21 cellular contexts compared by ENCODE assay signal in the genomic region with DNA sequence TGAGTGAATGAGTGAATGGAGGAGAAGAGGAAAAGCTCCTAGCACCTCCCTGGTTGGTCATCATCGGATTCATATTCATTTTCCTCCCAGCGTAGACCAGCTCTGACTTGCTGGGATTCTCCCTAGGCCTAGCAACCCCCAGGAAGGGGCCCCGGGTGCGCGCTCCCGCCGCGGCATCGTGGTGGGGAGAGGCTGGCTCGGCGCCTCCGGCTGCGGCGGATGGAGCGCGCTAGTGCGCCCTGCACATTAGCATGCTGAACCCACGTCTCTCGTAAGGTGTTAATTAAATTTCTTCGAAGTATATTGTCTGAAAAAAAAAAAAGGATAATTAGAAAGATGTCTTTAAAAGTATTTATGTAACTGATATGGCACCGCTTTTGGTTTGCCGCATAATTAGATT. TPM values are rescaled to one million over a fixed set of nuclear protein-coding genes. Genes with fewer than 3 reads are reported as not detected.
DNase-seq lines count a peak whose midpoint lies in the region; ATAC-seq and TF ChIP-seq lines count a peak whose summit lies in the region.
"Had no signal": no experiment of that assay in that cellular context is flagged by ENCODE, and none has a peak within 500 bp of the region (broad histone marks: within the 10 kb centered on the region; RNA-seq: fewer than 3 reads in every experiment).

No MANE protein-coding gene starts in this region.

- H3K27me3 ChIP-seq in dorsolateral prefrontal cortex (peaks cover 0 to 28% (median 0%) of the 10 kb centered on the region in 45 donors), spleen (replicated peaks in 1 of 7) (peaks cover 0 to 92% (median 14%) of the 10 kb centered on the region in 7 donors)

- H3K4me3 Mint-ChIP-seq in activated T-helper 1 cell treated with anti-CD3 and anti-CD28 coated beads, Interleukin-12 subunit alpha, Interleukin-12 subunit beta, Interleukin-2, Interleukin-4 antibody, amounts not matched to agents 30 ng/mL and 10 ng/mL and 1 ng/mL, durations not matched to agents 14 hours and 24 hours and 36 hours, result no peak overlapping the region
- H3K4me3 Mint-ChIP-seq in T-helper 2 cell treated with Interferon-gamma antibody and Interleukin-4, amounts not matched to agents 5 μg/mL and 100 μg/mL, for 36 hours, result no peak overlapping the region
- H3K4me3 Mint-ChIP-seq: B cell; CD4-positive, CD25-positive, alpha-beta regulatory T cell; CD8-positive, alpha-beta T cell; H9 had no signal

- 86 to 90% (median 89%) methylated on average over 22 of the region's 22 CpGs for WGBS in spleen, 5 donors

- no peak overlapping the region for H3K27ac Mint-ChIP-seq in activated T-helper 1 cell treated with anti-CD3 and anti-CD28 coated beads, Interleukin-12 subunit alpha, Interleukin-12 subunit beta, Interleukin-2, Interleukin-4 antibody, amounts not matched to agents 30 ng/mL and 10 ng/mL and 1 ng/mL, durations not matched to agents 14 hours and 24 hours and 36 hours
- H3K27ac Mint-ChIP-seq in T-helper 2 cell treated with Interferon-gamma antibody and Interleukin-4, amounts not matched to agents 5 μg/mL and 100 μg/mL, for 36 hours, result no peak overlapping the region
- H3K27ac Mint-ChIP-seq: B cell; CD8-positive, alpha-beta T cell; H9 had no signal

- H3K4me1 ChIP-seq in spleen, result no peaks in the 10 kb centered on the region
- H3K4me1 ChIP-seq: Caco-2 had no signal

- H3K4me3 ChIP-seq in dorsolateral prefrontal cortex (peak overlapping the region in 2 of 59 donors; percentile 3 to 15), spleen (no peak overlapping the region)
- H3K4me3 ChIP-seq: BLaER1, GM23248 had no signal

- peaks cover 8% of the 10 kb centered on the region for H3K27me3 Mint-ChIP-seq in activated T-helper 1 cell treated with anti-CD3 and anti-CD28 coated beads, Interleukin-12 subunit alpha, Interleukin-12 subunit beta, Interleukin-2, Interleukin-4 antibody, amounts not matched to agents 30 ng/mL and 10 ng/mL and 1 ng/mL, durations not matched to agents 14 hours and 24 hours and 36 hours (ENCODE audit: insufficient read depth)
- H3K27me3 Mint-ChIP-seq in T-helper 2 cell treated with Interferon-gamma antibody and Interleukin-4, amounts not matched to agents 5 μg/mL and 100 μg/mL, for 36 hours (ENCODE audit: low read depth), result peaks cover 8% of the 10 kb centered on the region

- intact Hi-C loops in dorsolateral prefrontal cortex (cut with DNase I), result no loop called here
- intact Hi-C loops in posterior vena cava (cut with DNase I), result no loop called here
- intact Hi-C loops in spleen (cut with DNase I; ENCODE audit: low total_unique reads), result no loop called here
- intact Hi-C loops in activated T-helper 1 cell treated with anti-CD3 and anti-CD28 coated beads, Interleukin-12 subunit alpha, Interleukin-12 subunit beta, Interleukin-2, Interleukin-4 antibody, amounts not matched to agents 30 ng/mL and 10 ng/mL and 1 ng/mL, durations not matched to agents 14 hours and 24 hours and 36 hours (cut with micrococcal nuclease), result no loop called here

- no peaks in the 10 kb centered on the region for H3K9me3 Mint-ChIP-seq in activated T-helper 1 cell treated with anti-CD3 and anti-CD28 coated beads, Interleukin-12 subunit alpha, Interleukin-12 subunit beta, Interleukin-2, Interleukin-4 antibody, amounts not matched to agents 30 ng/mL and 10 ng/mL and 1 ng/mL, durations not matched to agents 14 hours and 24 hours and 36 hours
- no peaks in the 10 kb centered on the region for H3K9me3 Mint-ChIP-seq in T-helper 2 cell treated with Interferon-gamma antibody and Interleukin-4, amounts not matched to agents 5 μg/mL and 100 μg/mL, for 36 hours
- H3K9me3 Mint-ChIP-seq: CD8-positive, alpha-beta T cell; H9 had no signal

- H3K9me3 ChIP-seq in spleen, result no peaks in the 10 kb centered on the region
- H3K9me3 ChIP-seq: BLaER1, Caco-2 had no signal

- ATAC-seq in GM19455 (IDR thresholded peaks at IDR 0.05; ENCODE audit: unreplicated experiment), result no peak
- ATAC-seq in HG03039 (IDR thresholded peaks at IDR 0.05; ENCODE audit: unreplicated experiment), result no peak
- ATAC-seq: CD8-positive, alpha-beta T cell; HCT116 had no signal

- H3K36me3 ChIP-seq in spleen, result no peaks in the 10 kb centered on the region
- H3K36me3 ChIP-seq: BLaER1 had no signal

- peak in 4 of 10 donors; percentile 17 to 43 (median 34) for DNase-seq in dorsolateral prefrontal cortex
- peak; percentile 36 for DNase-seq in posterior vena cava (ENCODE audit: low spot score)
- peak; percentile 24 for DNase-seq in spleen
- DNase-seq in activated T-helper 1 cell treated with anti-CD3 and anti-CD28 coated beads, Interleukin-12 subunit alpha, Interleukin-12 subunit beta, Interleukin-2, Interleukin-4 antibody, amounts not matched to agents 30 ng/mL and 10 ng/mL and 1 ng/mL, durations not matched to agents 14 hours and 24 hours and 36 hours (ENCODE audit: low spot score), result no peak
- DNase-seq in T-helper 2 cell treated with Interferon-gamma antibody and Interleukin-4, amounts not matched to agents 5 μg/mL and 100 μg/mL, for 36 hours (ENCODE audit: low spot score), result no peak
- DNase-seq: Caco-2; CD4-positive, CD25-positive, alpha-beta regulatory T cell; CD8-positive, alpha-beta T cell; DMS153; DND-41; GM23248 had no signal

- no peaks in the 10 kb centered on the region for H3K36me3 Mint-ChIP-seq in activated T-helper 1 cell treated with anti-CD3 and anti-CD28 coated beads, Interleukin-12 subunit alpha, Interleukin-12 subunit beta, Interleukin-2, Interleukin-4 antibody, amounts not matched to agents 30 ng/mL and 10 ng/mL and 1 ng/mL, durations not matched to agents 14 hours and 24 hours and 36 hours (ENCODE audit: low read depth)
- no peaks in the 10 kb centered on the region for H3K36me3 Mint-ChIP-seq in T-helper 2 cell treated with Interferon-gamma antibody and Interleukin-4, amounts not matched to agents 5 μg/mL and 100 μg/mL, for 36 hours (ENCODE audit: low read depth)
- H3K36me3 Mint-ChIP-seq: CD4-positive, CD25-positive, alpha-beta regulatory T cell; CD8-positive, alpha-beta T cell had no signal

- H3K4me1 Mint-ChIP-seq in activated T-helper 1 cell treated with anti-CD3 and anti-CD28 coated beads, Interleukin-12 subunit alpha, Interleukin-12 subunit beta, Interleukin-2, Interleukin-4 antibody, amounts not matched to agents 30 ng/mL and 10 ng/mL and 1 ng/mL, durations not matched to agents 14 hours and 24 hours and 36 hours (ENCODE audit: low read depth), result no peaks in the 10 kb centered on the region
- H3K4me1 Mint-ChIP-seq in T-helper 2 cell treated with Interferon-gamma antibody and Interleukin-4, amounts not matched to agents 5 μg/mL and 100 μg/mL, for 36 hours (ENCODE audit: low read depth), result no peaks in the 10 kb centered on the region
- H3K4me1 Mint-ChIP-seq: B cell; CD4-positive, CD25-positive, alpha-beta regulatory T cell had no signal

- H3K27ac ChIP-seq in angular gyrus (ENCODE audit: low read depth, low read length) (peak overlapping the region; percentile 20), dorsolateral prefrontal cortex (peak overlapping the region in 41 of 59 donors; percentile 6 to 87 (median 54)), spleen (no peak overlapping the region)
- H3K27ac ChIP-seq: 22Rv1, BLaER1, C4-2B, GM23248 had no signal

- TF ChIP-seq CTCF in dorsolateral prefrontal cortex (IDR thresholded peaks at IDR 0.05 in 54 of 56, conservative IDR thresholded peaks at IDR 0.05 in 2 of 56; ENCODE audit: low read depth in 1 of 56, partially characterized antibody in 56 of 56), result no peak
- TF ChIP-seq CTCF in spleen (IDR thresholded peaks at IDR 0.05 in 8 of 11, conservative IDR thresholded peaks at IDR 0.05 in 3 of 11), result no peak

- no peak for TF ChIP-seq POLR2A in spleen (IDR thresholded peaks at IDR 0.05)

RNA-seq across cellular contexts. Expression of a gene that starts 21.6 kb away (rescaled TPM):
- 100 to 1,000 TPM in 57 of 120 experiments, 10 to 100 TPM in 63; 27.7 to 144 (median 99.1) TPM for total RNA-seq in dorsolateral prefrontal cortex
- total RNA-seq in posterior vena cava, result not detected
- total RNA-seq in spleen, result under 1 TPM in 1 of 7 donors, not detected in 6; 0.13 TPM
- under 1 TPM; 0.02 to 0.04 (median 0.03) TPM for polyA plus RNA-seq in spleen
- not detected in 2 replicates for total RNA-seq in activated T-helper 1 cell treated with anti-CD3 and anti-CD28 coated beads, Interleukin-12 subunit alpha, Interleukin-12 subunit beta, Interleukin-2, Interleukin-4 antibody, amounts not matched to agents 30 ng/mL and 10 ng/mL and 1 ng/mL, durations not matched to agents 14 hours and 24 hours and 36 hours
- total RNA-seq: B cell; Caco-2; CD4-positive, CD25-positive, alpha-beta regulatory T cell; CD8-positive, alpha-beta T cell; GM23248 had no signal
- polyA plus RNA-seq: AG04450; CD4-positive, CD25-positive, alpha-beta regulatory T cell; GM23248 had no signal

Comparison
In these comparisons a context has a peak if more than half of its experiments do, and no peak if none do; other contexts are left out.
1. H3K27ac ChIP-seq: peak in angular gyrus (single experiment) and dorsolateral prefrontal cortex (41 of 59); none in spleen (0 of 8).
2. DNase-seq: peak in posterior vena cava (single experiment) and spleen (single experiment); none in activated T-helper 1 cell treated with anti-CD3 and anti-CD28 coated beads, Interleukin-12 subunit alpha, Interleukin-12 subunit beta, Interleukin-2, Interleukin-4 antibody, amounts not matched to agents 30 ng/mL and 10 ng/mL and 1 ng/mL, durations not matched to agents 14 hours and 24 hours and 36 hours (single experiment) and T-helper 2 cell treated with Interferon-gamma antibody and Interleukin-4, amounts not matched to agents 5 μg/mL and 100 μg/mL, for 36 hours (single experiment).
3. RNA of a gene that starts 21.6 kb away (total RNA-seq): 27.7 to 144 TPM in dorsolateral prefrontal cortex; 0.13 TPM in spleen, not detected in posterior vena cava and not detected in activated T-helper 1 cell treated with anti-CD3 and anti-CD28 coated beads, Interleukin-12 subunit alpha, Interleukin-12 subunit beta, Interleukin-2, Interleukin-4 antibody, amounts not matched to agents 30 ng/mL and 10 ng/mL and 1 ng/mL, durations not matched to agents 14 hours and 24 hours and 36 hours; every median in the first group is over 10 times any median in the second.